1 cellular context compared by ENCODE assay signal in the genomic region with DNA sequence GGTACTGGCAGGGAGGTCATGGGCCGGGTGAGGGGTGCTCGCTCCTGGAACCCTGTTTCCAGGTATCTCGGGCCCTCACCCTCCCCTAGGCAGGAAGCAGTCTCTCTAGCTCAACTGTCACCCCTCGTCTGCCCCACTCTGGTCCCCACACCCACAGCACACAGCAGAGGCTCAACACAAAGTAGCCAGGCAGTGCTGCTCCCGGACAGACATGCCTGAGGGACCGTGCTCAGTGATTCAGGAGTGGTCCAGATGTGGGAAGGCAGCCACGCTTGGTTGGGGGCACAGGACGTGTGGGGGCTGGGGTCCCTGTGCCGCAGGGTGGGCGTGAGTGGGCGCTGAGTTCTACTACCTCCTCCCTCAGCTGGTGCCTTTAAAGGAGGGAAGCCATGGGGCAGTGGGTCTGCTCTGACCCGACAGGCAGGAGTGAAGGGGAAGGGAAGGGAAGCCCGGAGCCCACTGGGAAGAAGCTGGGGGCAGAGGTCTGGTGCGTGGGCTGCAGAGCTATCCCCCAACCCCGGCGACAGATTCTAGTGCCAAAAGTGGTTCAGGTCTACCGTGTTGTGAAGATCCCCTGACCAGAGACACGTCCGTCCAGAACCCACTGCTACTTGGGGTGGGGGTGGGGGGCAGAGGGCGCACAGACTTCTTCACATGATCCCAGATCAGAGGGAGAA.
TF ChIP-seq lines count a peak whose summit lies in the region.

No MANE protein-coding gene starts in this region.

TF ChIP-seq in A549, 52 proteins besides CTCF, POLR2A, EP300 and RAD21 (continued from another document):
- TF ChIP-seq, protein P1, sequence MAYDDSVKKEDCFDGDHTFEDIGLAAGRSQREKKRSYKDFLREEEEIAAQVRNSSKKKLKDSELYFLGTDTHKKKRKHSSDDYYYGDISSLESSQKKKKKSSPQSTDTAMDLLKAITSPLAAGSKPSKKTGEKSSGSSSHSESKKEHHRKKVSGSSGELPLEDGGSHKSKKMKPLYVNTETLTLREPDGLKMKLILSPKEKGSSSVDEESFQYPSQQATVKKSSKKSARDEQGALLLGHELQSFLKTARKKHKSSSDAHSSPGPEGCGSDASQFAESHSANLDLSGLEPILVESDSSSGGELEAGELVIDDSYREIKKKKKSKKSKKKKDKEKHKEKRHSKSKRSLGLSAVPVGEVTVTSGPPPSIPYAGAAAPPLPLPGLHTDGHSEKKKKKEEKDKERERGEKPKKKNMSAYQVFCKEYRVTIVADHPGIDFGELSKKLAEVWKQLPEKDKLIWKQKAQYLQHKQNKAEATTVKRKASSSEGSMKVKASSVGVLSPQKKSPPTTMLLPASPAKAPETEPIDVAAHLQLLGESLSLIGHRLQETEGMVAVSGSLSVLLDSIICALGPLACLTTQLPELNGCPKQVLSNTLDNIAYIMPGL (CRISPR knock-in tag; IDR thresholded peaks at IDR 0.05; ENCODE audit: borderline replicate concordance) = no peak
TF ChIP-seq in A549: peak in this region for 1.
